ENCODE assay signal across 12 cellular contexts in genomic region chr5:72921103-72921502, GRCh38. TPM values are rescaled to one million over a fixed set of nuclear protein-coding genes. Genes with fewer than 3 reads are reported as not detected.
DNase-seq lines count a peak whose midpoint lies in the region; ATAC-seq, FAIRE-seq and TF ChIP-seq lines count a peak whose summit lies in the region.
"Had no signal": no experiment of that assay in that cellular context is flagged by ENCODE, and none has a peak within 500 bp of the region (broad histone marks: within the 10 kb centered on the region; RNA-seq: fewer than 3 reads in every experiment).

No MANE protein-coding gene starts in this region.

- ATAC-seq in PC-3 = no peak; the same call in 1 of the 2 replicates
- ATAC-seq in mucosa of descending colon = no peak
- ATAC-seq: T-helper 17 cell had no signal

- no peaks in the 10 kb centered on the region for H3F3A ChIP-seq in PC-3 (ENCODE audit: low read length, unreplicated experiment)

- H3K27ac ChIP-seq in PC-3 (ENCODE audit: low read length) = no peak overlapping the region

- BruUV-seq in PC-3 (replicated peaks; lab: Mats Ljungman, UMichigan) = no TSS peak

- CTCF ChIA-PET in PC-3 (lab: Charles Lee) = interaction anchor here (0.6 to 1.1 kb wide), 4 partner anchors 20 to 555 kb away, joined by 3 to 6 read pairs (median 3); no protein-coding TSS in a partner anchor

- POLR2A ChIA-PET in PC-3 (lab: Charles Lee; ENCODE audit: unreplicated experiment) = no interaction called here

- TF ChIP-seq POLR2A in H54 (IDR thresholded peaks at IDR 0.05; ENCODE audit: low read depth, low read length) = no peak

- no peaks in the 10 kb centered on the region for H4K20me1 ChIP-seq in PC-3 (ENCODE audit: low read length)

- TF ChIP-seq CTCF in PC-3 (conservative IDR thresholded peaks at IDR 0.05; ENCODE audit: low read depth, low read length) = no peak
- no peak for TF ChIP-seq CTCF in mucosa of descending colon (IDR thresholded peaks at IDR 0.05)

- no peak overlapping the region for H3K4me3 ChIP-seq in PC-3 (ENCODE audit: low read length)
- H3K4me3 ChIP-seq in mucosa of descending colon = no peak overlapping the region

- H3K9me2 ChIP-seq in PC-3 (replicated peaks; ENCODE audit: low read length) = no peaks in the 10 kb centered on the region

- no peaks in the 10 kb centered on the region for H3K4me1 ChIP-seq in PC-3 (ENCODE audit: insufficient read depth, low read length)
- H3K4me1 ChIP-seq in mucosa of descending colon (ENCODE audit: low read depth) = no peaks in the 10 kb centered on the region

- H3K36me3 ChIP-seq in PC-3 (ENCODE audit: low read depth, low read length) = no peaks in the 10 kb centered on the region
- H3K36me3 ChIP-seq in mucosa of descending colon (ENCODE audit: low read depth) = no peaks in the 10 kb centered on the region

- no peaks in the 10 kb centered on the region for H3K27me3 ChIP-seq in PC-3 (ENCODE audit: low read length)

- DNase-seq in DMS53 (lab: John Stamatoyannopoulos, UW) (peak; percentile 39), H54 (ENCODE audit: insufficient read length, low spot score) (no peak), PC-3 (peak; percentile 14), kidney tubule cell (ENCODE audit: low spot score) (peak; percentile 5), mucosa of descending colon (no peak), frontal cortex (ENCODE audit: low spot score in 2 of 2) (no peak), activated T-cell treated with anti-CD3 and anti-CD28 coated beads for 4 hours (no peak)
- DNase-seq: CD8-positive, alpha-beta memory T cell; H9; NCI-H187; Right ventricle myocardium superior; T-helper 17 cell had no signal

- FAIRE-seq in H54 (lab: Jason Lieb, UNC) (peak; percentile 36), frontal cortex (lab: Jason Lieb, UNC) (no peak)

- H3K79me2 ChIP-seq in PC-3 (ENCODE audit: low read length) = no peaks in the 10 kb centered on the region

- intact Hi-C loops in PC-3 (cut with micrococcal nuclease) (loop anchor here (2.0 to 5.0 kb wide), 3 partner anchors 36 to 281 kb away; partner anchors contain the start of gene FCHO2), mucosa of descending colon (cut with DNase I, micrococcal nuclease) (no loop called here)

- no peak overlapping the region for H3K4me2 ChIP-seq in PC-3 (ENCODE audit: low read length)

- no peak overlapping the region for H3K9ac ChIP-seq in PC-3 (ENCODE audit: low read length)

- H3K9me3 ChIP-seq in PC-3 (ENCODE audit: low read length) (no peaks in the 10 kb centered on the region), mucosa of descending colon (no peaks in the 10 kb centered on the region)

- no peak overlapping the region for H2AFZ ChIP-seq in PC-3 (ENCODE audit: low read length)

RNA-seq across cellular contexts. Expression of gene FCHO2, which starts 34.7 kb away (rescaled TPM):
- total RNA-seq in PC-3 (2014; rRNA removed) (3.7 and 5.9 TPM in 2 replicates), mucosa of descending colon (10 to 100 TPM; 49.5 to 57.6 (median 56.7) TPM), frontal cortex (59.9 TPM)

Comparison
In these comparisons a context has a peak if more than half of its experiments do, and no peak if none do; other contexts are left out.
1. DNase-seq: peak in DMS53 (single experiment), PC-3 (single experiment) and kidney tubule cell (single experiment); none in H54 (single experiment), mucosa of descending colon (0 of 3), frontal cortex (0 of 2) and activated T-cell treated with anti-CD3 and anti-CD28 coated beads for 4 hours (single experiment).